9 cellular contexts compared by ENCODE assay signal in the genomic region with DNA sequence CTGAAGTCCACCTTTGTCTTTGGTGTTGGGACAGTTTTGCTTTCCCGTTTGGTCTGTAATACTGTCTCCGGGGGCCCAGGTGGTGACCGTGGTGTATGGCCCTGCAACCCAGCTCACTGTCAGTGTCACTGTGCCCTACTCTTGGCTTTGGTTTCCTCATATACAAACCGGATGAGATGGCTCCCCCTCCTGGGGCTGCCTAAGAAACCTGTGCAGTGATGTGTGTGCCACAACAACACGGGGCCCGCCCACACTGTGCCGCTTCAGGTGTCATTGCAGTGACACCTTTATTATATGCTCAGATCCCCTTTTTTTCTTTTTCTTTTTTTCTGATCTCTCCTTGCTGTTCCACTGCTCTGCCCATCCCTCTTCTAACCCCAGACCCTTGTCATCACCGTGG.
A peak's percentile ranks its signal among the peaks of the same experiment; 100 is the strongest.
DNase-seq lines count a peak whose midpoint lies in the region; ATAC-seq, FAIRE-seq and TF ChIP-seq lines count a peak whose summit lies in the region.
"Had no signal": no experiment of that assay in that cellular context is flagged by ENCODE, and none has a peak within 500 bp of the region (broad histone marks: within the 10 kb centered on the region; RNA-seq: fewer than 3 reads in every experiment).

No MANE protein-coding gene starts in this region.

- peak; percentile 99 for ATAC-seq in GM21529 (IDR thresholded peaks at IDR 0.05; ENCODE audit: unreplicated experiment)

- H3K36me3 ChIP-seq in Karpas-422 (ENCODE audit: insufficient read depth, low read length) (no peaks in the 10 kb centered on the region; the same call in 1 of the 2 replicates), endodermal cell (ENCODE audit: control insufficient read depth, insufficient read depth, low read length) (no peaks in the 10 kb centered on the region)

- no peaks in the 10 kb centered on the region for H3K9me2 ChIP-seq in Karpas-422 (replicated peaks; ENCODE audit: insufficient read depth, low read length)

- H3K4me1 ChIP-seq in Karpas-422 (ENCODE audit: low read length) (peaks cover 50% of the 10 kb centered on the region), endodermal cell (ENCODE audit: control insufficient read depth, insufficient read depth, low read length) (no peaks in the 10 kb centered on the region)

- no peak for TF ChIP-seq POLR2A in GM12891 (IDR thresholded peaks at IDR 0.05; ENCODE audit: low read depth, low read length)

- H3K9ac ChIP-seq in Karpas-422 (ENCODE audit: low read length) (no peak overlapping the region), endodermal cell (ENCODE audit: extremely low read depth, low read length, poor library complexity, severe bottlenecking) (no peak overlapping the region)

- peak; percentile 22 for TF ChIP-seq CTCF in endodermal cell (conservative IDR thresholded peaks at IDR 0.05)

- H3K27ac Mint-ChIP-seq in endodermal cell, result no peak overlapping the region

- H4K20me1 ChIP-seq in Karpas-422 (ENCODE audit: insufficient read depth, low read depth, low read length), result no peaks in the 10 kb centered on the region

- H3K4me2 ChIP-seq in Karpas-422 (ENCODE audit: low read depth, low read length, poor library complexity, severe bottlenecking), result peak overlapping the region; percentile 16

- no peak overlapping the region for H3K27ac ChIP-seq in Karpas-422 (ENCODE audit: low read length)
- no peak overlapping the region for H3K27ac ChIP-seq in endodermal cell (ENCODE audit: low read depth, low read length)

- H2AFZ ChIP-seq in Karpas-422 (ENCODE audit: low read length), result no peak overlapping the region

- peaks cover 33% of the 10 kb centered on the region for H3K36me3 Mint-ChIP-seq in endodermal cell (ENCODE audit: low read depth)

- peaks cover 17% of the 10 kb centered on the region for H3K4me1 Mint-ChIP-seq in endodermal cell

- no peaks in the 10 kb centered on the region for H3K27me3 Mint-ChIP-seq in endodermal cell (ENCODE audit: insufficient read depth)

- H3K79me2 ChIP-seq in Karpas-422 (ENCODE audit: low read length), result no peaks in the 10 kb centered on the region

- peaks cover 8% of the 10 kb centered on the region for H3K9me3 Mint-ChIP-seq in endodermal cell

- H3K4me3 Mint-ChIP-seq in endodermal cell, result no peak overlapping the region

- FAIRE-seq in GM12891 (lab: Jason Lieb, UNC), result peak; percentile 96
- FAIRE-seq: astrocyte had no signal

- no peak overlapping the region for H3K4me3 ChIP-seq in Karpas-422 (ENCODE audit: low read length)
- no peak overlapping the region for H3K4me3 ChIP-seq in endodermal cell (ENCODE audit: low read length)

- no peaks in the 10 kb centered on the region for H3K9me3 ChIP-seq in Karpas-422 (ENCODE audit: low read length)
- H3K9me3 ChIP-seq in endodermal cell (ENCODE audit: control insufficient read depth, low read length), result peaks cover 9% of the 10 kb centered on the region

- in situ Hi-C loops in ACHN (cut with HindIII; ENCODE audit: low pct_ligation_motif_present, low pct_unique_long_range_greater_than_20kb, low sequenced_read_pairs), result no loop called here

- H3K27me3 ChIP-seq in Karpas-422 (ENCODE audit: low read length) (no peaks in the 10 kb centered on the region), endodermal cell (ENCODE audit: control insufficient read depth, insufficient read depth, low read length, poor library complexity, severe bottlenecking) (no peaks in the 10 kb centered on the region)

- 93 to 98% methylated on average over 7 to 8 of the region's 8 CpGs for WGBS in endodermal cell (ENCODE audit: insufficient coverage in 1 of 2, insufficient read length in 1 of 2), 2 experiments

- DNase-seq in GM12891 (ENCODE audit: insufficient read length, low spot score) (peak; percentile 63), Karpas-422 (peak; percentile 83), endodermal cell (no peak), foreskin melanocyte (no peak), ACHN (no peak), NCI-H146 treated with DMSO at 0.1 percent for 48 hours (lab: John Stamatoyannopoulos, UW; ENCODE audit: unreplicated experiment) (no peak), DMS114 treated with DMSO at 0.1 percent for 48 hours (lab: John Stamatoyannopoulos, UW; ENCODE audit: unreplicated experiment) (no peak)

TF ChIP-seq in GM12891, 5 proteins besides CTCF, POLR2A, EP300 and RAD21:
- TF ChIP-seq SPI1 (IDR thresholded peaks at IDR 0.05; ENCODE audit: low read depth, low read length), result peak; percentile 62
- TF ChIP-seq TAF1 (IDR thresholded peaks at IDR 0.05; ENCODE audit: low read depth, low read length), result no peak

Comparison
In these comparisons a context has a peak if more than half of its experiments do, and no peak if none do; other contexts are left out.
1. DNase-seq: peak in GM12891 (single experiment) and Karpas-422 (single experiment); none in endodermal cell (single experiment), foreskin melanocyte (single experiment), ACHN (single experiment), NCI-H146 treated with DMSO at 0.1 percent for 48 hours (single experiment) and DMS114 treated with DMSO at 0.1 percent for 48 hours (single experiment).